20 cellular contexts compared by ENCODE assay signal in the genomic region with DNA sequence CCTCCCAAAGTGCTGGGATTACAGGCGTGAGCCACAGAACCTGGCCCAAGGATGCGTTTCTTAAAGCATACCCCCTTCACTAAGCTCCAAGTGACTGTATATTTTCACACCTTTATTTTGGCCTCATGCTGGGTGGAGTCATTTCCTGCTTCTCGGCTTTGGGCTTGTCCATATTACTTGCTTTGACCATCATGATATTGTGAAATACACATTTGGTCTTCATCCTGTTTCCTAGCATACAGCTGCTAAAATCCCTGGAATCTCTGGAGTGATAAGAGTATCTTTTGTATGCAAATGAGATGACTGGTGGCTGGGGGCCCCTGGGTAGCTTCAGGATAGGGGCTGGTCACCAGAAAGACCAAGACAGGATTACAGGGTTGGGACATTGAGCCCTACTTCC. TPM values are rescaled to one million over a fixed set of nuclear protein-coding genes. Genes with fewer than 3 reads are reported as not detected.
"Had no signal": no experiment of that assay in that cellular context is flagged by ENCODE, and none has a peak within 500 bp of the region (broad histone marks: within the 10 kb centered on the region; RNA-seq: fewer than 3 reads in every experiment).

No MANE protein-coding gene starts in this region.

- H3K9me3 ChIP-seq: esophagus squamous epithelium, lower lobe of right lung, psoas muscle, tibial artery had no signal

- H3K27me3 Mint-ChIP-seq: activated CD4-positive, alpha-beta T cell treated with anti-CD3 and anti-CD28 coated beads, Interleukin-2, amount 10 ng/mL, durations not matched to agents 7 days and 5 days had no signal

- DNase-seq: activated CD4-positive, alpha-beta T cell treated with anti-CD3 and anti-CD28 coated beads, Interleukin-2, amount 10 ng/mL, durations not matched to agents 7 days and 5 days; activated CD8-positive, alpha-beta T cell treated with anti-CD3 and anti-CD28 coated beads, Interleukin-2, amount 10 ng/mL, durations not matched to agents 7 days and 5 days; activated naive CD4-positive, alpha-beta T cell treated with anti-CD3 and anti-CD28 coated beads for 36 hours; activated naive CD8-positive, alpha-beta T cell treated with anti-CD3 and anti-CD28 coated beads, Interleukin-2, amount 50 U/mL, for 24 hours; activated T-cell treated with anti-CD3 and anti-CD28 coated beads, Interleukin-2, amount 50 U/mL, for 4 hours; brain microvascular endothelial cell; esophagus squamous epithelium; foreskin keratinocyte; hypothalamus; lower lobe of right lung; psoas muscle; right cardiac atrium; stimulated activated naive CD4-positive, alpha-beta T cell; substantia nigra; T1000; tibial artery had no signal

- H3K27ac Mint-ChIP-seq: activated CD4-positive, alpha-beta T cell treated with anti-CD3 and anti-CD28 coated beads, Interleukin-2, amount 10 ng/mL, durations not matched to agents 7 days and 5 days; activated CD8-positive, alpha-beta T cell treated with anti-CD3 and anti-CD28 coated beads, Interleukin-2, amount 10 ng/mL, durations not matched to agents 7 days and 5 days; activated naive CD4-positive, alpha-beta T cell treated with anti-CD3 and anti-CD28 coated beads for 36 hours had no signal

- H3K36me3 ChIP-seq: brain microvascular endothelial cell, esophagus squamous epithelium, lower lobe of right lung, tibial artery had no signal

- H3K27me3 ChIP-seq: brain microvascular endothelial cell, esophagus squamous epithelium, foreskin keratinocyte, tibial artery had no signal

- H3K4me3 ChIP-seq: coronary artery, esophagus squamous epithelium, lower lobe of right lung, psoas muscle, tibial artery had no signal

- H3K9me3 Mint-ChIP-seq: activated T-cell treated with anti-CD3 and anti-CD28 coated beads, Interleukin-2, amount 50 U/mL, for 4 hours had no signal

- H3K4me3 Mint-ChIP-seq: activated CD4-positive, alpha-beta T cell treated with anti-CD3 and anti-CD28 coated beads, Interleukin-2, amount 10 ng/mL, durations not matched to agents 7 days and 5 days; activated CD8-positive, alpha-beta T cell treated with anti-CD3 and anti-CD28 coated beads, Interleukin-2, amount 10 ng/mL, durations not matched to agents 7 days and 5 days; activated naive CD4-positive, alpha-beta T cell treated with anti-CD3 and anti-CD28 coated beads for 36 hours; activated naive CD8-positive, alpha-beta T cell treated with anti-CD3 and anti-CD28 coated beads, Interleukin-2, amount 50 U/mL, for 24 hours; activated T-cell treated with anti-CD3 and anti-CD28 coated beads, Interleukin-2, amount 50 U/mL, for 4 hours; central memory CD8-positive, alpha-beta T cell had no signal

- ATAC-seq: activated CD8-positive, alpha-beta T cell treated with anti-CD3 and anti-CD28 coated beads, Interleukin-2, amount 10 ng/mL, durations not matched to agents 7 days and 5 days; activated naive CD8-positive, alpha-beta T cell treated with anti-CD3 and anti-CD28 coated beads, Interleukin-2, amount 50 U/mL, for 24 hours; foreskin keratinocyte; psoas muscle had no signal

- H3K27ac ChIP-seq: foreskin keratinocyte had no signal

- H3K4me1 ChIP-seq: foreskin keratinocyte, psoas muscle had no signal

RNA-seq across cellular contexts. Expression of gene COLEC12, which starts 17.6 kb away (rescaled TPM):
- total RNA-seq: activated CD4-positive, alpha-beta T cell treated with anti-CD3 and anti-CD28 coated beads, Interleukin-2, amount 10 ng/mL, durations not matched to agents 7 days and 5 days; activated CD8-positive, alpha-beta T cell treated with anti-CD3 and anti-CD28 coated beads, Interleukin-2, amount 10 ng/mL, durations not matched to agents 7 days and 5 days; activated naive CD4-positive, alpha-beta T cell treated with anti-CD3 and anti-CD28 coated beads for 36 hours; foreskin keratinocyte; T-helper 1 cell treated with Interleukin-12 subunit alpha and Interleukin-12 subunit beta and Interleukin-4 antibody, amounts not matched to agents 30 ng/mL and 1 ng/mL, for 36 hours had no signal
- polyA plus RNA-seq: foreskin keratinocyte, keratinocyte had no signal
